ENCODE assay signal across 18 cellular contexts in the genomic region with DNA sequence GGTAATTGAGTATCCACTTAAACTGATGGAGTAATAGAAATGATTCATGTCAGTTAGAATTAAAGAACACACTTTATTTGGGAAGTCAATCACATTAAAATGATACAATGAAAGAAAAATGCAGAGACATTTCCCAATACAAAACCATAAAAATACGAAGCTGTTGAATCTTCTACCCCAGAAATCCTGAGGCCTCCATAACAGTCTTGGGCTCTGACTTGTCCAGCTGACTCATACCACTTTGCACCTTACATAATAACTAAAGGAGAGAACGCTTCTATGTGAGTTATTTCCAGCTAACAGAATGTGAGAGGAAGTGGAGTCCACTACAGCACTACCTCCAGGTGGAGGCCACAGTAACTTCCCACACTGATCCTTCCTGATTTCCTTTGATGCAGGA.
"Had no signal": no experiment of that assay in that cellular context is flagged by ENCODE, and none has a peak within 500 bp of the region (broad histone marks: within the 10 kb centered on the region; RNA-seq: fewer than 3 reads in every experiment).

No MANE protein-coding gene starts in this region.

- H3K27ac ChIP-seq: breast epithelium, heart right ventricle, right atrium auricular region, tibial artery, VCaP had no signal

- H3K4me1 Mint-ChIP-seq: activated naive CD8-positive, alpha-beta T cell treated with anti-CD3 and anti-CD28 coated beads, Interleukin-2, amount 10 ng/mL, durations not matched to agents 7 days and 5 days; stimulated activated effector memory CD8-positive, alpha-beta T cell treated with anti-CD3 and anti-CD28 coated beads, Interleukin-12 subunit alpha, Interleukin-12 subunit beta, amount 100 ng/mL, for 72 hours had no signal

- H3K4me1 ChIP-seq: breast epithelium, heart right ventricle, right atrium auricular region, tibial artery had no signal

- H3K27me3 ChIP-seq: breast epithelium, heart right ventricle, right atrium auricular region, tibial artery had no signal

- H3K4me3 ChIP-seq: breast epithelium, heart right ventricle, right atrium auricular region, tibial artery had no signal

- H3K4me3 Mint-ChIP-seq: activated CD8-positive, alpha-beta T cell treated with anti-CD3 and anti-CD28 coated beads for 36 hours; activated naive CD8-positive, alpha-beta T cell treated with anti-CD3 and anti-CD28 coated beads, Interleukin-2, amount 10 ng/mL, durations not matched to agents 7 days and 5 days; activated T-cell treated with anti-CD3 and anti-CD28 coated beads, Interleukin-2, amount 50 U/mL, for 72 hours; stimulated activated effector memory CD8-positive, alpha-beta T cell treated with anti-CD3 and anti-CD28 coated beads, Interleukin-12 subunit alpha, Interleukin-12 subunit beta, amount 100 ng/mL, for 72 hours had no signal

- H3K27ac Mint-ChIP-seq: activated CD8-positive, alpha-beta T cell treated with anti-CD3 and anti-CD28 coated beads for 36 hours; activated naive CD8-positive, alpha-beta T cell treated with anti-CD3 and anti-CD28 coated beads, Interleukin-2, amount 10 ng/mL, durations not matched to agents 7 days and 5 days; activated T-cell treated with anti-CD3 and anti-CD28 coated beads, Interleukin-2, amount 50 U/mL, for 72 hours; stimulated activated effector memory CD8-positive, alpha-beta T cell treated with anti-CD3 and anti-CD28 coated beads, Interleukin-12 subunit alpha, Interleukin-12 subunit beta, amount 100 ng/mL, for 72 hours had no signal

- DNase-seq: activated CD4-positive, alpha-beta T cell treated with anti-CD3 and anti-CD28 coated beads for 4 hours; activated CD8-positive, alpha-beta memory T cell treated with anti-CD3 and anti-CD28 coated beads, Interleukin-2, amount 50 U/mL, for 4 hours; activated CD8-positive, alpha-beta T cell treated with anti-CD3 and anti-CD28 coated beads for 36 hours; activated gamma-delta T cell treated with Interleukin-2 at 50 U/mL for 16 hours; activated naive CD8-positive, alpha-beta T cell treated with anti-CD3 and anti-CD28 coated beads, Interleukin-2, amount 10 ng/mL, durations not matched to agents 7 days and 5 days; activated T-cell treated with anti-CD3 and anti-CD28 coated beads, Interleukin-2, amount 50 U/mL, for 72 hours; anterior cingulate cortex; foreskin melanocyte; heart right ventricle; islet precursor cell; midbrain; posterior cingulate gyrus; small intestine; tibial artery had no signal

- H3K9me3 ChIP-seq: tibial artery had no signal

- H3K27me3 Mint-ChIP-seq: activated CD8-positive, alpha-beta T cell treated with anti-CD3 and anti-CD28 coated beads for 36 hours; activated naive CD8-positive, alpha-beta T cell treated with anti-CD3 and anti-CD28 coated beads, Interleukin-2, amount 10 ng/mL, durations not matched to agents 7 days and 5 days had no signal

- H3K36me3 ChIP-seq: breast epithelium, heart right ventricle, right atrium auricular region, tibial artery had no signal

- H3K36me3 Mint-ChIP-seq: activated naive CD8-positive, alpha-beta T cell treated with anti-CD3 and anti-CD28 coated beads, Interleukin-2, amount 10 ng/mL, durations not matched to agents 7 days and 5 days; stimulated activated effector memory CD8-positive, alpha-beta T cell treated with anti-CD3 and anti-CD28 coated beads, Interleukin-12 subunit alpha, Interleukin-12 subunit beta, amount 100 ng/mL, for 72 hours had no signal
